In the genomic region with DNA sequence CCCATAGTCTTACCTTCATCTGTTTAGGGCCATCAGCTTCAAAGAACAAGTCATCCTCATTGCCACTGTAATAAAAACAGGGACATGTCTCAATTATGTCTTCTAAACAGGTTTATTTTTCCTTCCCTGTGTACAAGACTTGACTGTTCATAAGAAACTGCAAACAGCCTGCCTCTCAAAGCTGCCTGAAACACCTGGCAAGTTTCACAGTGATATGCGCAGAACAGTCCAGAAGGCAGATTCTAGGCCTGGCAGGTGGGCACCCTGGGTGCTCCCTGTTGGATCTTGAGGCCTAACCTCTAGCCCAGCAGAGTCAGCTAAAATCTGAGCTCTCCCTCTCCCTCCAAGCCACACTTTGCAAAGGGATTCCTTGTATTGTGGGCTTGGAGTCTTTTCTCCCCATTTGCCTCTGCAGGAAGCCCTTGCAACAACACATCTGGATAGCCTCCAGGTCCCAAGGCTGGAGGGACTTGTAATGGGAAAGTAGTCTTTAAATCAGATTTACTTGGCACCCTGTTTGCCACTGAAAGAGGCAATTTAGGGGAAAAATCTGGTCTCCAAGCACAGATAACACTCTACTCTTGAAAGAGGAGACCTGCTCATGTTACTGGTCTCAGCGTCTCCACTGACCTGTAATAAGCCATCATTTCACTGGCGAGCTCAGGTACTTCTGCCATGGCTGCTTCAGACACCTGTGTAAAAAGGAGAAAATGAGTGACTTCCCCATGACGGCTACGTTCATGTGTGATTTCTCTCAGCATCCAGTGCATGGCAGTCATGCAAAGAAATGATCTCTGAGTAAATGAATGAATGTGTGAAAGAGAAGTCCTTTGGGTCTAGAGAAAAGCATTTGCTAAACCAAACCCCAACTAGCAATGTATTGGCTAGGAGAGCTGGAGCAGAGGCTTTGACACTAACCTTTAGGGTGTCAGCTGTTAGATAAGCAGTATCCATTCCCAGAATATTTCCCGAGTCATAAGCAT, we compare ENCODE assay signal across 1 cellular context.
TF ChIP-seq lines count a peak whose summit lies in the region.

No MANE protein-coding gene starts in this region.

TF ChIP-seq in IMR-90, 13 proteins besides CTCF, POLR2A, EP300 and RAD21:
- TF ChIP-seq MAFK (IDR thresholded peaks at IDR 0.05; ENCODE audit: low read depth, low read length) (no peak), SMC3 (IDR thresholded peaks at IDR 0.05; ENCODE audit: low read depth, low read length) (no peak), MAZ (IDR thresholded peaks at IDR 0.05; ENCODE audit: borderline replicate concordance, low read depth, low read length) (no peak), BHLHE40 (IDR thresholded peaks at IDR 0.05; ENCODE audit: low read depth, low read length) (no peak), CEBPB (IDR thresholded peaks at IDR 0.05; ENCODE audit: low read depth, low read length) (no peak), RCOR1 (IDR thresholded peaks at IDR 0.05; ENCODE audit: insufficient replicate concordance, low read length) (no peak), NFE2L2 (IDR thresholded peaks at IDR 0.05; ENCODE audit: low read depth, low read length) (no peak), CHD1 (IDR thresholded peaks at IDR 0.05; ENCODE audit: low read depth, low read length) (no peak), MXI1 (IDR thresholded peaks at IDR 0.05; ENCODE audit: borderline replicate concordance, low read depth, low read length) (no peak), RFX5 (IDR thresholded peaks at IDR 0.05; ENCODE audit: low read depth, low read length) (no peak), FOS (IDR thresholded peaks at IDR 0.05; ENCODE audit: low read depth, low read length) (no peak)
- TF ChIP-seq, protein P1, sequence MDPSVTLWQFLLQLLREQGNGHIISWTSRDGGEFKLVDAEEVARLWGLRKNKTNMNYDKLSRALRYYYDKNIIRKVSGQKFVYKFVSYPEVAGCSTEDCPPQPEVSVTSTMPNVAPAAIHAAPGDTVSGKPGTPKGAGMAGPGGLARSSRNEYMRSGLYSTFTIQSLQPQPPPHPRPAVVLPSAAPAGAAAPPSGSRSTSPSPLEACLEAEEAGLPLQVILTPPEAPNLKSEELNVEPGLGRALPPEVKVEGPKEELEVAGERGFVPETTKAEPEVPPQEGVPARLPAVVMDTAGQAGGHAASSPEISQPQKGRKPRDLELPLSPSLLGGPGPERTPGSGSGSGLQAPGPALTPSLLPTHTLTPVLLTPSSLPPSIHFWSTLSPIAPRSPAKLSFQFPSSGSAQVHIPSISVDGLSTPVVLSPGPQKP (IDR thresholded peaks at IDR 0.05; ENCODE audit: borderline replicate concordance, low read depth, low read length), result no peak
- TF ChIP-seq, protein P2, sequence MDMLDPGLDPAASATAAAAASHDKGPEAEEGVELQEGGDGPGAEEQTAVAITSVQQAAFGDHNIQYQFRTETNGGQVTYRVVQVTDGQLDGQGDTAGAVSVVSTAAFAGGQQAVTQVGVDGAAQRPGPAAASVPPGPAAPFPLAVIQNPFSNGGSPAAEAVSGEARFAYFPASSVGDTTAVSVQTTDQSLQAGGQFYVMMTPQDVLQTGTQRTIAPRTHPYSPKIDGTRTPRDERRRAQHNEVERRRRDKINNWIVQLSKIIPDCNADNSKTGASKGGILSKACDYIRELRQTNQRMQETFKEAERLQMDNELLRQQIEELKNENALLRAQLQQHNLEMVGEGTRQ (IDR thresholded peaks at IDR 0.05; ENCODE audit: low read depth, low read length), result no peak
TF ChIP-seq in IMR-90: peak in this region for 0.
